In the genomic region with DNA sequence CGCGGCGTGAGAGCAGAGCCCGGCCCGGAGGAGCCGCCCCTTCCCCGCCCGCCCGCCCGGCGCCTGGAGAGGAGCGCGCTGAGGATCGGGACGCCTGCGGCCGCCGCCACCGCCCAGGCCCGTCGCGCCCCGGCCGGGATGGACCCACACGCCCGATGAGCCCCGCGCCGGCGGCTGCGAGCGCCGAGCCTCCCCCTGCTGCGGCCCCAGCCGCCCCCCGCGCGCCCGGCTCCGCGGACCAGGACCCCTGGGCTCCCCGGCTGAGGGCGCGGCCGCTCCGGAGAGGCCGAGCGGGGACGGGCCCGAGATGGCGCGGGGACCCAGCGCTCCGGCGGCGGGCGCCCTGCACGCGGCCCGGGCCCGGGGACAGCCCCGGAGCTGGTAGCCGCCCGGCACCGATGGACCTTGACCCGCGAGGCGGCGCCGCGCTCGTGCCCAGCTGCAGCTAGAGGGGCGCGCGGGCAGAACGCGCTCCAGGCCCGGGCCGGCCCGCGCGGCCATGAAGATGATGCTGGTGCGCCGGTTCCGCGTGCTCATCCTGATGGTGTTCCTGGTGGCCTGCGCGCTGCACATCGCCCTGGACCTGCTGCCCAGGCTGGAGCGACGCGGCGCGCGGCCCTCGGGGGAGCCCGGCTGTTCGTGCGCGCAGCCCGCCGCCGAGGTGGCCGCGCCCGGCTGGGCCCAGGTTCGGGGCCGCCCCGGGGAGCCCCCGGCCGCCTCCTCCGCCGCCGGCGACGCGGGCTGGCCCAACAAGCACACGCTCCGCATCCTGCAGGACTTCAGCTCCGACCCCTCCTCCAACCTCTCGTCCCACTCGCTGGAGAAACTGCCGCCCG, we compare ENCODE assay signal across 8 cellular contexts. TPM values are rescaled to one million over a fixed set of nuclear protein-coding genes. Genes with fewer than 3 reads are reported as not detected.
A peak's percentile ranks its signal among the peaks of the same experiment; 100 is the strongest.
DNase-seq lines count a peak whose midpoint lies in the region; ATAC-seq and TF ChIP-seq lines count a peak whose summit lies in the region.
"Had no signal": no experiment of that assay in that cellular context is flagged by ENCODE, and none has a peak within 500 bp of the region (broad histone marks: within the 10 kb centered on the region; RNA-seq: fewer than 3 reads in every experiment).

No MANE protein-coding gene starts in this region.

- intact Hi-C loops in left lung (cut with DNase I), result no loop called here

- ATAC-seq in left lung, result no peak
- ATAC-seq in HG03354 (IDR thresholded peaks at IDR 0.05; ENCODE audit: poor library complexity, severe bottlenecking, unreplicated experiment), result no peak
- no peak for ATAC-seq in GM21717 (IDR thresholded peaks at IDR 0.05; ENCODE audit: unreplicated experiment)

- H3K9me3 ChIP-seq in left lung, result no peaks in the 10 kb centered on the region

- H3K27ac ChIP-seq in HL-60 (replicated peaks) (no peak overlapping the region), left lung (peak overlapping the region; percentile 70 to 82), substantia nigra (ENCODE audit: low read depth, low read length, poor library complexity, severe bottlenecking) (peak overlapping the region; percentile 49)

- peak overlapping the region; percentile 78 to 96 (median 95) for H3K4me3 Mint-ChIP-seq in brain

- H3K27ac Mint-ChIP-seq in brain, result no peak overlapping the region

- H3K9me3 Mint-ChIP-seq in brain, result peaks cover 0 to 3% (median 0%) of the 10 kb centered on the region in 5 experiments

- H3K4me3 ChIP-seq in HL-60 (replicated peaks; ENCODE audit: insufficient read depth, low read length), result peak overlapping the region; percentile 60
- H3K4me3 ChIP-seq in left lung, result peak overlapping the region; percentile 57 to 74

- TF ChIP-seq CTCF in HL-60 (IDR thresholded peaks at IDR 0.05; ENCODE audit: insufficient read depth, low read length) (no peak), brain (conservative IDR thresholded peaks at IDR 0.05) (no peak), left lung (IDR thresholded peaks at IDR 0.05) (no peak)

- peaks cover 65% of the 10 kb centered on the region for H3K4me1 Mint-ChIP-seq in brain

- H3K27me3 ChIP-seq in HL-60 (ENCODE audit: insufficient read depth, poor library complexity, severe bottlenecking) (peaks cover 8% of the 10 kb centered on the region), left lung (peaks cover 0 to 48% of the 10 kb centered on the region in 2 donors)

- DNase-seq in HL-60 (ENCODE audit: low read depth in 1 of 2, low spot score in 1 of 2), result no peak
- no peak for DNase-seq in left lung
- DNase-seq in substantia nigra (lab: John Stamatoyannopoulos, UW), result peak in 4 of 49 donors; percentile 34 to 57 (median 38)
- DNase-seq in erythroblast (lab: John Stamatoyannopoulos, UW), result no peak

- H3K36me3 Mint-ChIP-seq in brain, result peaks cover 23% of the 10 kb centered on the region

- H3K36me3 ChIP-seq in left lung, result peaks cover 0 to 28% of the 10 kb centered on the region in 2 donors

- TF ChIP-seq POLR2A in erythroblast (IDR thresholded peaks at IDR 0.05; ENCODE audit: low read length), result no peak

- peaks cover 6% of the 10 kb centered on the region for H3K27me3 Mint-ChIP-seq in brain

- H3K4me1 ChIP-seq in left lung, result peaks cover 7 to 44% of the 10 kb centered on the region in 2 donors

RNA-seq across cellular contexts. Expression of gene FAM20C, which starts 0.5 kb away (rescaled TPM):
- polyA plus RNA-seq in brain (ENCODE audit: insufficient read depth, low read depth, low replicate concordance), result 20.8 TPM
- 10 to 100 TPM; 44.6 to 75.5 TPM for total RNA-seq in left lung
- total RNA-seq: T-helper 1 cell treated with Interleukin-12 subunit alpha and Interleukin-12 subunit beta and Interleukin-4 antibody, amounts not matched to agents 30 ng/mL and 1 ng/mL, for 36 hours had no signal
